In genomic region chr7:45920543-45921380, GRCh38 we compare ENCODE assay signal across 8 cellular contexts. TPM values are rescaled to one million over a fixed set of nuclear protein-coding genes. Genes with fewer than 3 reads are reported as not detected.
DNase-seq lines count a peak whose midpoint lies in the region; ATAC-seq and TF ChIP-seq lines count a peak whose summit lies in the region.

Gene IGFBP3, minus strand, starts transcription at chr7:45921272. Its CDS starts 132 bp downstream, at chr7:45921140.

- ATAC-seq in memory B cell (ENCODE audit: low read depth), result no peak
- ATAC-seq in GM21367 (IDR thresholded peaks at IDR 0.05; ENCODE audit: unreplicated experiment), result no peak
- no peak for ATAC-seq in GM21529 (IDR thresholded peaks at IDR 0.05; ENCODE audit: unreplicated experiment)

- no peaks in the 10 kb centered on the region for H3K9me3 ChIP-seq in H9 (ENCODE audit: control insufficient read depth, low read depth, low read length)
- no peaks in the 10 kb centered on the region for H3K9me3 ChIP-seq in endodermal cell (ENCODE audit: control insufficient read depth, low read length)
- H3K9me3 ChIP-seq in thyroid gland, result no peaks in the 10 kb centered on the region

- no peak within 1 kb of the TSS for H3K27ac Mint-ChIP-seq in H9
- H3K27ac Mint-ChIP-seq in T-helper 1 cell treated with Interleukin-12 subunit alpha and Interleukin-12 subunit beta and Interleukin-4 antibody, amounts not matched to agents 30 μg/mL and 1 μg/mL, for 36 hours, result no peak within 1 kb of the TSS
- H3K27ac Mint-ChIP-seq in endodermal cell, result no peak within 1 kb of the TSS
- no peak within 1 kb of the TSS for H3K27ac Mint-ChIP-seq in memory B cell

- H3K79me1 ChIP-seq in H9 (ENCODE audit: insufficient read depth, low read depth, low read length, poor library complexity, severe bottlenecking), result no peaks in the 10 kb centered on the region

- H2BK20ac ChIP-seq in H9 (ENCODE audit: low read depth, low read length, poor library complexity, severe bottlenecking), result no peak within 1 kb of the TSS

- H4K20me1 ChIP-seq in H9 (ENCODE audit: control insufficient read depth, insufficient read depth, insufficient read length), result no peaks in the 10 kb centered on the region

- H3K36me3 ChIP-seq in endodermal cell (ENCODE audit: control insufficient read depth, insufficient read depth, low read length), result no peaks in the 10 kb centered on the region
- no peaks in the 10 kb centered on the region for H3K36me3 ChIP-seq in thyroid gland

- H3K14ac ChIP-seq in H9 (ENCODE audit: insufficient read depth, low read length), result no peak within 1 kb of the TSS

- H3K27ac ChIP-seq in H9 (ENCODE audit: insufficient read length, low read depth, low read length) (no peak within 1 kb of the TSS), endodermal cell (ENCODE audit: low read depth, low read length) (no peak within 1 kb of the TSS), thyroid gland (peak within 1 kb of the TSS in 1 of 3 donors; percentile 18)

- H3K23me2 ChIP-seq in H9 (ENCODE audit: insufficient read length, low read depth, low read length, poor library complexity, severe bottlenecking), result peaks cover 14% of the 10 kb centered on the region

- H4K5ac ChIP-seq in H9 (ENCODE audit: insufficient read length, low read depth, low read length), result no peak within 1 kb of the TSS

- no peak within 1 kb of the TSS for H3T11ph ChIP-seq in H9 (ENCODE audit: low read length)

- H3K9me3 Mint-ChIP-seq in H9 (peaks cover 0 to 4% of the 10 kb centered on the region in 2 experiments; a peak in 2 of 5 replicates), endodermal cell (no peaks in the 10 kb centered on the region), memory B cell (no peaks in the 10 kb centered on the region)
- H3K9me3 Mint-ChIP-seq in T-helper 1 cell treated with Interleukin-12 subunit alpha and Interleukin-12 subunit beta and Interleukin-4 antibody, amounts not matched to agents 30 μg/mL and 1 μg/mL, for 36 hours, result no peaks in the 10 kb centered on the region

- WGBS in H9 (ENCODE audit: extremely low coverage, insufficient read length, low lambda C conversion rate), result no CpG with 5 or more reads among the region's 109 CpGs
- 1 to 2% methylated on average over 19 to 109 of the region's 109 CpGs for WGBS in endodermal cell (ENCODE audit: insufficient coverage in 1 of 2, insufficient read length in 1 of 2), 2 experiments
- 2% methylated on average over 9 to 44 of the region's 109 CpGs for WGBS in thyroid gland, 2 donors

- peak in 1 of 2 donors; percentile 31 for TF ChIP-seq POLR2A in thyroid gland (IDR thresholded peaks at IDR 0.05)

- no peak within 1 kb of the TSS for H3K23ac ChIP-seq in H9 (ENCODE audit: insufficient read length, low read depth, low read length)

- H3K18ac ChIP-seq in H9 (ENCODE audit: insufficient read length, low read depth, low read length), result no peak within 1 kb of the TSS

- H3K56ac ChIP-seq in H9 (ENCODE audit: insufficient read length, low read depth, low read length), result no peak within 1 kb of the TSS

- H3K4me1 Mint-ChIP-seq in H9 (peaks cover 43 to 52% of the 10 kb centered on the region in 2 experiments), endodermal cell (peaks cover 13% of the 10 kb centered on the region), memory B cell (peaks cover 13% of the 10 kb centered on the region)
- peaks cover 19% of the 10 kb centered on the region for H3K4me1 Mint-ChIP-seq in T-helper 1 cell treated with Interleukin-12 subunit alpha and Interleukin-12 subunit beta and Interleukin-4 antibody, amounts not matched to agents 30 μg/mL and 1 μg/mL, for 36 hours (ENCODE audit: low read depth)

- peak within 1 kb of the TSS; percentile 74 for H3K4me3 ChIP-seq in endodermal cell (ENCODE audit: low read length)
- peak within 1 kb of the TSS in 2 of 3 donors; percentile 4 to 27 for H3K4me3 ChIP-seq in thyroid gland (replicated peaks in 1 of 3)

- no peak within 1 kb of the TSS for H2BK120ac ChIP-seq in H9 (ENCODE audit: low read depth, low read length, poor library complexity, severe bottlenecking)

- H2AFZ ChIP-seq in H9 (ENCODE audit: low read length), result no peak within 1 kb of the TSS

- TF ChIP-seq CTCF in H9 (conservative IDR thresholded peaks at IDR 0.05) (no peak), endodermal cell (conservative IDR thresholded peaks at IDR 0.05) (no peak), thyroid gland (IDR thresholded peaks at IDR 0.05) (no peak)

- H3K4me3 Mint-ChIP-seq in H9 (peak within 1 kb of the TSS; percentile 71 to 85), endodermal cell (peak within 1 kb of the TSS; percentile 60), memory B cell (peak within 1 kb of the TSS; percentile 34)
- peak within 1 kb of the TSS; percentile 64 for H3K4me3 Mint-ChIP-seq in T-helper 1 cell treated with Interleukin-12 subunit alpha and Interleukin-12 subunit beta and Interleukin-4 antibody, amounts not matched to agents 30 μg/mL and 1 μg/mL, for 36 hours

- H3K36me3 Mint-ChIP-seq in H9 (ENCODE audit: insufficient read depth in 1 of 3, low read depth in 3 of 3) (peaks cover 0 to 6% (median 1%) of the 10 kb centered on the region in 3 experiments; a peak in 2 of 7 replicates), endodermal cell (ENCODE audit: low read depth) (no peaks in the 10 kb centered on the region), memory B cell (no peaks in the 10 kb centered on the region)
- peaks cover 2% of the 10 kb centered on the region for H3K36me3 Mint-ChIP-seq in T-helper 1 cell treated with Interleukin-12 subunit alpha and Interleukin-12 subunit beta and Interleukin-4 antibody, amounts not matched to agents 30 μg/mL and 1 μg/mL, for 36 hours (ENCODE audit: low read depth)

- peaks cover 31% of the 10 kb centered on the region; the same call in 1 of the 2 replicates for H3K27me3 ChIP-seq in H9 (ENCODE audit: insufficient read depth, low read length)
- peaks cover 89% of the 10 kb centered on the region for H3K27me3 ChIP-seq in endodermal cell (ENCODE audit: control insufficient read depth, insufficient read depth, low read length, poor library complexity, severe bottlenecking)
- H3K27me3 ChIP-seq in thyroid gland, result no peaks in the 10 kb centered on the region

- no peak within 1 kb of the TSS; the same call in 1 of the 2 replicates for H2BK15ac ChIP-seq in H9 (ENCODE audit: low read depth, low read length)

- DNase-seq in AG08396 (ENCODE audit: low spot score) (peak; percentile 89), H9 (peak; percentile 76), endodermal cell (peak; percentile 89), memory B cell (ENCODE audit: low spot score in 2 of 2) (no peak), thyroid gland (peak; percentile 63 to 68)

- peaks cover 77% of the 10 kb centered on the region for H3K27me3 Mint-ChIP-seq in H9 (ENCODE audit: low read depth)
- peaks cover 72% of the 10 kb centered on the region for H3K27me3 Mint-ChIP-seq in T-helper 1 cell treated with Interleukin-12 subunit alpha and Interleukin-12 subunit beta and Interleukin-4 antibody, amounts not matched to agents 30 μg/mL and 1 μg/mL, for 36 hours (ENCODE audit: low read depth)
- peaks cover 95% of the 10 kb centered on the region for H3K27me3 Mint-ChIP-seq in endodermal cell (ENCODE audit: insufficient read depth)
- H3K27me3 Mint-ChIP-seq in memory B cell, result peaks cover 19% of the 10 kb centered on the region

- H2BK5ac ChIP-seq in H9 (ENCODE audit: insufficient read length, low read length), result no peak within 1 kb of the TSS

- no peak within 1 kb of the TSS for H2BK12ac ChIP-seq in H9 (ENCODE audit: insufficient read length, low read depth, low read length)

- H3K4me1 ChIP-seq in H9 (ENCODE audit: insufficient read depth, low read length), result peaks cover 5% of the 10 kb centered on the region; the same call in 1 of the 2 replicates
- H3K4me1 ChIP-seq in endodermal cell (ENCODE audit: control insufficient read depth, insufficient read depth, low read length), result no peaks in the 10 kb centered on the region
- H3K4me1 ChIP-seq in thyroid gland, result peaks cover 14 to 39% of the 10 kb centered on the region in 2 donors

- no peak within 1 kb of the TSS for H3K9ac ChIP-seq in H9 (ENCODE audit: extremely low read depth, insufficient read length, low read length)
- H3K9ac ChIP-seq in endodermal cell (ENCODE audit: extremely low read depth, low read length, poor library complexity, severe bottlenecking), result peak within 1 kb of the TSS; percentile 30

- H3K79me2 ChIP-seq in H9 (ENCODE audit: insufficient read depth, low read length), result no peaks in the 10 kb centered on the region

- no peak within 1 kb of the TSS for H4K91ac ChIP-seq in H9 (ENCODE audit: insufficient read length, low read depth, low read length)

- H2AK5ac ChIP-seq in H9 (ENCODE audit: insufficient read length, low read length), result no peak within 1 kb of the TSS

- no peak within 1 kb of the TSS for H3K4ac ChIP-seq in H9 (ENCODE audit: low read depth, low read length)

- H4K8ac ChIP-seq in H9 (replicated peaks; ENCODE audit: insufficient read length, low read depth, low read length), result no peak within 1 kb of the TSS

- intact Hi-C loops in thyroid gland (cut with DNase I), result loop anchor here (5.0 kb wide), 2 partner anchors 1167 to 1257 kb away; no protein-coding TSS in a partner anchor

- H3K4me2 ChIP-seq in H9 (ENCODE audit: insufficient read depth, insufficient read length, low read length), result peak within 1 kb of the TSS; percentile 71

RNA-seq across cellular contexts. Expression of gene IGFBP3, which starts in this region (rescaled TPM):
- total RNA-seq in H9 (2021) (10.0 TPM in 2 replicates), endodermal cell (10 to 100 TPM in 1 of 2 donors, 1 to 10 TPM in 1; 7.4 to 20.3 TPM), thyroid gland (10 to 100 TPM; 37.9 to 95.1 (median 58.7) TPM)
- 19.3 TPM for polyA plus RNA-seq in endodermal cell (2013, experiment 1 of 2)
- polyA plus RNA-seq in endodermal cell (2013, experiment 2 of 2), result 13.4 TPM

Comparison
In these comparisons a context has a peak if more than half of its experiments do, and no peak if none do; other contexts are left out.
1. DNase-seq: peak in AG08396 (single experiment), H9 (single experiment), endodermal cell (single experiment) and thyroid gland (2 of 2); none in memory B cell (0 of 2).
2. Peak in every context shown above with its lines, with median percentiles within 50 percentile points of each other: H3K4me3 Mint-ChIP-seq.